Comparison of ENCODE assay signal across 34 cellular contexts in the genomic region with DNA sequence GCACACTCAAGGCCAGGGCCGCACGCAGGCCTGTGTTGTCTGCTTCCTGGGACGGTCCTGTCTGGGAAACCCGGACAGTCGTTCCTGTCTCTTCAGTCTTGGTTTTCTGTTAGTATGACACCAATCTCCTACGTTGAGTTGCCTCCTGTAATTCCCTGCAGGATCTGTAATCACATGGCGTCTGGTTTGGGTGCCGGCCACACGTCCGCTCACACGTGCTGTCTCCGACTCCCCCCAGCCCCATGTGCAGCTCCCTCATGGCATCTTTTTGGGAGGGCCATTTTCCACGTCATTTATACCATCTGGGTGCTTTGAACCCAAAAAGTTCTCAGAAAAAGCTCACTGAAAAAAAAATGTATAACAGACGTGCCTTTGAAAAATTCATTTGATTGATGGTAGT.
"Had no signal": no experiment of that assay in that cellular context is flagged by ENCODE, and none has a peak within 500 bp of the region (broad histone marks: within the 10 kb centered on the region; RNA-seq: fewer than 3 reads in every experiment).

No MANE protein-coding gene starts in this region.

- H3K27me3 ChIP-seq: thyroid gland had no signal

- H3K36me3 ChIP-seq: breast epithelium, heart left ventricle, left lung, neutrophil, prostate gland, thyroid gland, upper lobe of right lung had no signal

- FAIRE-seq: astrocyte had no signal

- H3K9me3 Mint-ChIP-seq: activated CD4-positive, alpha-beta memory T cell treated with anti-CD3 and anti-CD28 coated beads, Interleukin-2, amount 10 ng/mL, durations not matched to agents 7 days and 5 days; activated CD4-positive, alpha-beta T cell treated with anti-CD3 and anti-CD28 coated beads, Interleukin-2, amount 10 ng/mL, durations not matched to agents 7 days and 5 days; activated naive CD4-positive, alpha-beta T cell treated with anti-CD3 and anti-CD28 coated beads, Interleukin-2, amount 10 ng/mL, durations not matched to agents 7 days and 5 days; activated T-cell treated with anti-CD3 and anti-CD28 coated beads, Interleukin-2, amount 50 U/mL, for 24 hours; central memory CD8-positive, alpha-beta T cell; dendritic cell treated with granulocyte-macrophage colony-stimulating factor and Interleukin-4, amounts not matched to agents 40 ng/mL and 50 ng/mL, for 4 days; endodermal cell; stimulated activated memory B cell treated with anti-CD40 and anti-IgM and Interleukin-4, amounts not matched to agents 10 μg/mL and 1 μg/mL and 100 μg/mL, for 72 hours; stimulated activated naive CD8-positive, alpha-beta T cell treated with anti-CD3 and anti-CD28 coated beads, Interleukin-15, amount 100 ng/mL, for 72 hours; T-helper 1 cell treated with Interleukin-12 subunit alpha and Interleukin-12 subunit beta and Interleukin-4 antibody, amounts not matched to agents 30 μg/mL and 1 μg/mL, for 36 hours had no signal

- ATAC-seq: esophagus mucosa; heart left ventricle; left lung; mucosa of descending colon; stimulated activated memory B cell treated with anti-CD40 and anti-IgM and Interleukin-4, amounts not matched to agents 10 μg/mL and 1 μg/mL and 100 μg/mL, for 72 hours; stimulated activated naive CD8-positive, alpha-beta T cell treated with anti-CD3 and anti-CD28 coated beads, Interleukin-15, amount 100 ng/mL, for 72 hours; upper lobe of right lung had no signal

- H3K4me2 ChIP-seq: smooth muscle cell had no signal

- H3K27ac ChIP-seq: breast epithelium, heart left ventricle, left lung, neutrophil, prostate gland, thyroid gland, upper lobe of right lung had no signal

- DNase-seq: activated CD4-positive, alpha-beta memory T cell treated with anti-CD3 and anti-CD28 coated beads, Interleukin-2, amount 10 ng/mL, durations not matched to agents 7 days and 5 days; activated CD4-positive, alpha-beta T cell treated with anti-CD3 and anti-CD28 coated beads, Interleukin-2, amount 10 ng/mL, durations not matched to agents 7 days and 5 days; activated CD4-positive, CD25-positive, alpha-beta regulatory T cell treated with anti-CD3 and anti-CD28 coated beads, Interleukin-2, amount 50 U/mL, for 72 hours; activated CD8-positive, alpha-beta memory T cell treated with anti-CD3 and anti-CD28 coated beads, Interleukin-2, amount 50 U/mL, for 48 hours; activated gamma-delta T cell; activated naive CD4-positive, alpha-beta T cell treated with anti-CD3 and anti-CD28 coated beads, Interleukin-2, amount 10 ng/mL, durations not matched to agents 7 days and 5 days; activated T-cell treated with anti-CD3 and anti-CD28 coated beads, Interleukin-2, amount 50 U/mL, for 24 hours; amniotic stem cell; foreskin fibroblast; hypothalamus; kidney glomerular epithelial cell; retina; stimulated activated CD4-positive, alpha-beta T cell treated with anti-CD3 and anti-CD28 coated beads, Interleukin-1b, Interleukin-23, amount 100 ng/mL, for 48 hours; stimulated activated CD4-positive, alpha-beta T cell treated with anti-CD3 and anti-CD28 coated beads, Interleukin-4, amount 100 ng/mL, for 4 hours; stimulated activated CD8-positive, alpha-beta memory T cell treated with anti-CD3 and anti-CD28 coated beads, Interleukin-4, amount 100 ng/mL, for 48 hours; stimulated activated naive CD8-positive, alpha-beta T cell treated with anti-CD3 and anti-CD28 coated beads, Interleukin-15, amount 100 ng/mL, for 72 hours; SW 1271; T1000; thyroid gland; upper lobe of right lung had no signal

- H3K36me3 Mint-ChIP-seq: activated naive CD4-positive, alpha-beta T cell treated with anti-CD3 and anti-CD28 coated beads, Interleukin-2, amount 10 ng/mL, durations not matched to agents 7 days and 5 days; stimulated activated memory B cell treated with anti-CD40 and anti-IgM and Interleukin-4, amounts not matched to agents 10 μg/mL and 1 μg/mL and 100 μg/mL, for 72 hours had no signal

- H3K27ac Mint-ChIP-seq: activated CD4-positive, alpha-beta memory T cell treated with anti-CD3 and anti-CD28 coated beads, Interleukin-2, amount 10 ng/mL, durations not matched to agents 7 days and 5 days; activated CD4-positive, alpha-beta T cell treated with anti-CD3 and anti-CD28 coated beads, Interleukin-2, amount 10 ng/mL, durations not matched to agents 7 days and 5 days; activated naive CD4-positive, alpha-beta T cell treated with anti-CD3 and anti-CD28 coated beads, Interleukin-2, amount 10 ng/mL, durations not matched to agents 7 days and 5 days; activated T-cell treated with anti-CD3 and anti-CD28 coated beads, Interleukin-2, amount 50 U/mL, for 24 hours; dendritic cell treated with granulocyte-macrophage colony-stimulating factor and Interleukin-4, amounts not matched to agents 40 ng/mL and 50 ng/mL, for 4 days; endodermal cell; stimulated activated memory B cell treated with anti-CD40 and anti-IgM and Interleukin-4, amounts not matched to agents 10 μg/mL and 1 μg/mL and 100 μg/mL, for 72 hours; stimulated activated naive CD8-positive, alpha-beta T cell treated with anti-CD3 and anti-CD28 coated beads, Interleukin-15, amount 100 ng/mL, for 72 hours; T-helper 1 cell treated with Interleukin-12 subunit alpha and Interleukin-12 subunit beta and Interleukin-4 antibody, amounts not matched to agents 30 μg/mL and 1 μg/mL, for 36 hours had no signal

- H3K9me3 ChIP-seq: breast epithelium, heart left ventricle, left lung, mucosa of descending colon, neutrophil, prostate gland, thyroid gland, upper lobe of right lung had no signal

- H3K4me3 ChIP-seq: breast epithelium, heart left ventricle, left lung, mucosa of descending colon, prostate gland, smooth muscle cell, thyroid gland, upper lobe of right lung had no signal

- H3K4me3 Mint-ChIP-seq: activated CD4-positive, alpha-beta memory T cell treated with anti-CD3 and anti-CD28 coated beads, Interleukin-2, amount 10 ng/mL, durations not matched to agents 7 days and 5 days; activated CD4-positive, alpha-beta T cell treated with anti-CD3 and anti-CD28 coated beads, Interleukin-2, amount 10 ng/mL, durations not matched to agents 7 days and 5 days; activated naive CD4-positive, alpha-beta T cell treated with anti-CD3 and anti-CD28 coated beads, Interleukin-2, amount 10 ng/mL, durations not matched to agents 7 days and 5 days; activated T-cell treated with anti-CD3 and anti-CD28 coated beads, Interleukin-2, amount 50 U/mL, for 24 hours; central memory CD8-positive, alpha-beta T cell; dendritic cell treated with granulocyte-macrophage colony-stimulating factor and Interleukin-4, amounts not matched to agents 40 ng/mL and 50 ng/mL, for 4 days; endodermal cell; stimulated activated memory B cell treated with anti-CD40 and anti-IgM and Interleukin-4, amounts not matched to agents 10 μg/mL and 1 μg/mL and 100 μg/mL, for 72 hours; stimulated activated naive CD8-positive, alpha-beta T cell treated with anti-CD3 and anti-CD28 coated beads, Interleukin-15, amount 100 ng/mL, for 72 hours; T-helper 1 cell treated with Interleukin-12 subunit alpha and Interleukin-12 subunit beta and Interleukin-4 antibody, amounts not matched to agents 30 μg/mL and 1 μg/mL, for 36 hours had no signal

- H3K4me1 ChIP-seq: breast epithelium, prostate gland had no signal
